In the genomic region with DNA sequence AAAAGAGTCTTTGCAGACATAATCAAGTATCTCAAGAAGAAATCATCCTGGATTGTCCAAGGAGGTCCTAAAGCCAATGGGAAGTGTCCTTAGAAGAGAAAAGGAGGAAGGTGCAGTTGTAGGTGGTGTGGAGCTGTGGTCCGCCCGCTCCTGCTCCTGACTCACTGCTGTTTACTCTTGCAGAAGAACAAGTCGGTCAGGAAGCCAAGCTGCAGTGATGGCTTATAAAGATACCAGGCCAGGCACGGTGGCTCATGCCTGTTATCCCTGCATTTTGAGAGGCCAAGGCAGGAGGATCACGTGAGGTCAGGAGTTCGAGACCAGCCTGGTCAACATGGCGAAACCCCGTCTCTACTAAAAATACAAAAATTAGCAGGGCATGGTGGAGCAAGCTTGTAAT, we compare ENCODE assay signal across 17 cellular contexts.
"Had no signal": no experiment of that assay in that cellular context is flagged by ENCODE, and none has a peak within 500 bp of the region (broad histone marks: within the 10 kb centered on the region; RNA-seq: fewer than 3 reads in every experiment).

No MANE protein-coding gene starts in this region.

- H3K36me3 Mint-ChIP-seq: activated CD4-positive, alpha-beta memory T cell treated with anti-CD3 and anti-CD28 coated beads for 36 hours; type B pancreatic cell had no signal

- H3K4me1 ChIP-seq: esophagus muscularis mucosa had no signal

- H3K4me3 Mint-ChIP-seq: activated CD4-positive, alpha-beta memory T cell treated with anti-CD3 and anti-CD28 coated beads for 36 hours; activated T-cell treated with anti-CD3 and anti-CD28 coated beads, Interleukin-2, amount 50 U/mL, for 24 hours; nephron; stimulated activated naive CD8-positive, alpha-beta T cell treated with anti-CD3 and anti-CD28 coated beads, Interleukin-15, Interleukin-2, amounts not matched to agents 100 ng/mL and 50 ng/mL, for 24 hours; type B pancreatic cell had no signal

- FAIRE-seq: colon, kidney had no signal

- H3K27me3 ChIP-seq: esophagus muscularis mucosa, hepatocyte, right lobe of liver had no signal

- H3K4me3 ChIP-seq: esophagus muscularis mucosa, hepatocyte, right lobe of liver, smooth muscle cell had no signal

- H3K9me3 ChIP-seq: esophagus muscularis mucosa, right lobe of liver had no signal

- H3K4me1 Mint-ChIP-seq: nephron had no signal

- H3K4me2 ChIP-seq: hepatocyte, smooth muscle cell had no signal

- H3K36me3 ChIP-seq: esophagus muscularis mucosa, right lobe of liver, WERI-Rb-1 had no signal

- H3K9me3 Mint-ChIP-seq: activated CD4-positive, alpha-beta memory T cell treated with anti-CD3 and anti-CD28 coated beads for 36 hours; activated T-cell treated with anti-CD3 and anti-CD28 coated beads, Interleukin-2, amount 50 U/mL, for 24 hours; stimulated activated naive CD8-positive, alpha-beta T cell treated with anti-CD3 and anti-CD28 coated beads, Interleukin-15, Interleukin-2, amounts not matched to agents 100 ng/mL and 50 ng/mL, for 24 hours had no signal

- H3K79me2 ChIP-seq: hepatocyte had no signal

- DNase-seq: activated CD4-positive, alpha-beta memory T cell treated with anti-CD3 and anti-CD28 coated beads for 36 hours; activated naive CD4-positive, alpha-beta T cell treated with anti-CD3 and anti-CD28 coated beads, Interleukin-2, amount 50 U/mL, for 16 hours; activated T-cell treated with anti-CD3 and anti-CD28 coated beads, Interleukin-2, amount 50 U/mL, for 24 hours; caudate nucleus; kidney; T-helper 1 cell; T1000; WERI-Rb-1 had no signal

- H3K27ac Mint-ChIP-seq: activated CD4-positive, alpha-beta memory T cell treated with anti-CD3 and anti-CD28 coated beads for 36 hours; activated T-cell treated with anti-CD3 and anti-CD28 coated beads, Interleukin-2, amount 50 U/mL, for 24 hours; progenitor cell of endocrine pancreas; stimulated activated naive CD8-positive, alpha-beta T cell treated with anti-CD3 and anti-CD28 coated beads, Interleukin-15, Interleukin-2, amounts not matched to agents 100 ng/mL and 50 ng/mL, for 24 hours; type B pancreatic cell had no signal

- H3K27ac ChIP-seq: esophagus muscularis mucosa, hepatocyte, right lobe of liver, WERI-Rb-1 had no signal

- H2AFZ ChIP-seq: hepatocyte had no signal

- H3K27me3 Mint-ChIP-seq: activated CD4-positive, alpha-beta memory T cell treated with anti-CD3 and anti-CD28 coated beads for 36 hours; progenitor cell of endocrine pancreas; stimulated activated naive CD8-positive, alpha-beta T cell treated with anti-CD3 and anti-CD28 coated beads, Interleukin-15, Interleukin-2, amounts not matched to agents 100 ng/mL and 50 ng/mL, for 24 hours; type B pancreatic cell had no signal
